ENCODE assay signal across 1 cellular context in genomic region chr11:1749020-1749758, GRCh38.
TF ChIP-seq lines count a peak whose summit lies in the region.

No MANE protein-coding gene starts in this region.

TF ChIP-seq in neural cell, 6 proteins besides CTCF, POLR2A, EP300 and RAD21 (continued from another document):
- TF ChIP-seq REST (IDR thresholded peaks at IDR 0.05; ENCODE audit: borderline replicate concordance) (no peak), POLR2AphosphoS5 (IDR thresholded peaks at IDR 0.05) (no peak)
